In genomic region chr4:124111922-124112321, GRCh38 we compare ENCODE assay signal across 8 cellular contexts.
DNase-seq lines count a peak whose midpoint lies in the region; ATAC-seq and TF ChIP-seq lines count a peak whose summit lies in the region.

No MANE protein-coding gene starts in this region.

- in situ Hi-C loops in astrocyte of the cerebellum (cut with HindIII; ENCODE audit: low sequenced_read_pairs) = loop anchor here (25.0 kb wide), 1 partner anchor 1025 kb away; no protein-coding TSS in a partner anchor

- H3K4me1 ChIP-seq in tibial nerve = peaks cover 0 to 13% (median 0%) of the 10 kb centered on the region in 4 donors

- 43 to 48% methylated on average over 2 of the region's 2 CpGs for WGBS in tibial nerve, 2 donors

- no peaks in the 10 kb centered on the region for H3K27me3 ChIP-seq in H7 (ENCODE audit: control insufficient read depth, insufficient read depth, low read length)
- H3K27me3 ChIP-seq in tibial nerve = no peaks in the 10 kb centered on the region

- peak; percentile 58 for DNase-seq in DMS153 (lab: John Stamatoyannopoulos, UW)
- DNase-seq in H7 = peak; percentile 40
- DNase-seq in NCI-H2081 (lab: John Stamatoyannopoulos, UW) = peak; percentile 47 to 68
- DNase-seq in astrocyte of the cerebellum (ENCODE audit: low read depth) = peak; percentile 86
- DNase-seq in iPS-NIHi7 (ENCODE audit: extremely low spot score) = peak; percentile 52
- peak in 1 of 2 donors; percentile 35 for DNase-seq in tibial nerve (ENCODE audit: low spot score in 2 of 2)
- DNase-seq in stimulated activated naive CD4-positive, alpha-beta T cell treated with Interleukin-2 at 50 U/mL for 16 hours (lab: John Stamatoyannopoulos, UW) = no peak

- H3K4me3 ChIP-seq in H7 (ENCODE audit: insufficient read depth, low read depth, low read length) (no peak overlapping the region), astrocyte of the cerebellum (ENCODE audit: low read depth, low read length) (no peak overlapping the region), tibial nerve (no peak overlapping the region)

- TF ChIP-seq POLR2A in tibial nerve (IDR thresholded peaks at IDR 0.05) = no peak

- H3K9me3 ChIP-seq in tibial nerve = peaks cover 0 to 1% (median 0%) of the 10 kb centered on the region in 4 donors

- H3K36me3 ChIP-seq in H7 (replicated peaks; ENCODE audit: control insufficient read depth, insufficient read depth, low read length) = no peaks in the 10 kb centered on the region
- no peaks in the 10 kb centered on the region for H3K36me3 ChIP-seq in tibial nerve

- TF ChIP-seq CTCF in astrocyte of the cerebellum (IDR thresholded peaks at IDR 0.05; ENCODE audit: low read depth, low read length, missing control alignments) (peak; percentile 63), tibial nerve (IDR thresholded peaks at IDR 0.05) (peak; percentile 34 to 79 (median 56))

- peak in 1 of 2 donors; percentile 40 for TF ChIP-seq EP300 in tibial nerve (IDR thresholded peaks at IDR 0.05)

- no peak overlapping the region for H3K27ac ChIP-seq in tibial nerve

- ATAC-seq in GM21447 (IDR thresholded peaks at IDR 0.05; ENCODE audit: unreplicated experiment) = no peak
